Comparison of ENCODE assay signal across 23 cellular contexts in the genomic region with DNA sequence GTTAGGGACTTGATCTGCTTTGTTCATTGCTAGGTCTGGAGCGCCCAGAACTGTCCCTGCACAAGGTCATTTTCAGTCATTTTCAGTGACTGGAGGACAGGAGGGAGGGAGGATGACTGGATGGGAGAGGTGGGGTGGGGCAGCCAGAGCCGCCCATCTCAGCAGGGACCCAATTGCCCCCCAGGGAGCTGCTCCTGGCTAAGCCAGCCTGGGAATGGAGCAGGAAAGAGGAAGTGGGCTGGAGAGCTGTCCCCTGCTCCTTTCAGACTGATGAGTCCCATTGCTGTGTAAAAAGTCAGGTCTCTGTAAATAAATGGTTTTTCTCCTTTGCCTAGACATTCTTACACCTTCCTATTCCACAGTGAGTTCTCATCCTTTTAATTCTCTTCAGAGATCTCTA.
"Had no signal": no experiment of that assay in that cellular context is flagged by ENCODE, and none has a peak within 500 bp of the region (broad histone marks: within the 10 kb centered on the region; RNA-seq: fewer than 3 reads in every experiment).

No MANE protein-coding gene starts in this region.

- H3K27ac Mint-ChIP-seq: immature natural killer cell; nephron progenitor cell; stimulated activated memory B cell treated with anti-CD40 and anti-IgM and Interleukin-4, amounts not matched to agents 10 μg/mL and 1 μg/mL and 100 μg/mL, for 72 hours; stimulated activated naive CD8-positive, alpha-beta T cell treated with anti-CD3 and anti-CD28 coated beads, Interleukin-15, Interleukin-2, amounts not matched to agents 100 ng/mL and 50 ng/mL, for 24 hours had no signal

- H3K36me3 ChIP-seq: lower lobe of right lung, prostate gland, right atrium auricular region, thoracic aorta, transverse colon, upper lobe of right lung, vagina had no signal

- DNase-seq: dorsolateral prefrontal cortex; effector CD4-positive, alpha-beta T cell; hypothalamus; immature natural killer cell; islet precursor cell; kidney glomerular epithelial cell; left ventricle myocardium superior; lower lobe of right lung; naive thymus-derived CD8-positive, alpha-beta T cell; nephron progenitor cell; nucleus accumbens; spleen; stimulated activated CD4-positive, alpha-beta T cell treated with anti-CD3 and anti-CD28 coated beads, Interleukin-4, amount 100 ng/mL, for 4 hours; transverse colon; upper lobe of right lung had no signal

- ATAC-seq: left ventricle myocardium superior; lower lobe of right lung; naive thymus-derived CD8-positive, alpha-beta T cell; stimulated activated memory B cell treated with anti-CD40 and anti-IgM and Interleukin-4, amounts not matched to agents 10 μg/mL and 1 μg/mL and 100 μg/mL, for 72 hours; upper lobe of right lung had no signal

- H3K4me3 ChIP-seq: dorsolateral prefrontal cortex, lower lobe of right lung, prostate gland, right atrium auricular region, skin epidermis, spleen, thoracic aorta, transverse colon, upper lobe of right lung, vagina had no signal

- H3K27me3 Mint-ChIP-seq: stimulated activated naive CD8-positive, alpha-beta T cell treated with anti-CD3 and anti-CD28 coated beads, Interleukin-15, Interleukin-2, amounts not matched to agents 100 ng/mL and 50 ng/mL, for 24 hours had no signal

- H3K9me3 ChIP-seq: lower lobe of right lung, prostate gland, thoracic aorta, transverse colon, vagina had no signal

- H3K27me3 ChIP-seq: dorsolateral prefrontal cortex, right atrium auricular region, spleen, transverse colon, upper lobe of right lung, vagina had no signal

- H3K4me1 Mint-ChIP-seq: immature natural killer cell; naive thymus-derived CD8-positive, alpha-beta T cell had no signal

- H3K27ac ChIP-seq: dorsolateral prefrontal cortex, lower lobe of right lung, prostate gland, right atrium auricular region, skin epidermis, spleen, thoracic aorta, transverse colon, upper lobe of right lung, vagina had no signal

- FAIRE-seq: frontal cortex had no signal

- H3K4me1 ChIP-seq: lower lobe of right lung, prostate gland, spleen, transverse colon, upper lobe of right lung, vagina had no signal

- H3K4me3 Mint-ChIP-seq: immature natural killer cell; naive thymus-derived CD8-positive, alpha-beta T cell; nephron progenitor cell; stimulated activated memory B cell treated with anti-CD40 and anti-IgM and Interleukin-4, amounts not matched to agents 10 μg/mL and 1 μg/mL and 100 μg/mL, for 72 hours; stimulated activated naive CD8-positive, alpha-beta T cell treated with anti-CD3 and anti-CD28 coated beads, Interleukin-15, Interleukin-2, amounts not matched to agents 100 ng/mL and 50 ng/mL, for 24 hours had no signal
